20 cellular contexts compared by ENCODE assay signal in the genomic region with DNA sequence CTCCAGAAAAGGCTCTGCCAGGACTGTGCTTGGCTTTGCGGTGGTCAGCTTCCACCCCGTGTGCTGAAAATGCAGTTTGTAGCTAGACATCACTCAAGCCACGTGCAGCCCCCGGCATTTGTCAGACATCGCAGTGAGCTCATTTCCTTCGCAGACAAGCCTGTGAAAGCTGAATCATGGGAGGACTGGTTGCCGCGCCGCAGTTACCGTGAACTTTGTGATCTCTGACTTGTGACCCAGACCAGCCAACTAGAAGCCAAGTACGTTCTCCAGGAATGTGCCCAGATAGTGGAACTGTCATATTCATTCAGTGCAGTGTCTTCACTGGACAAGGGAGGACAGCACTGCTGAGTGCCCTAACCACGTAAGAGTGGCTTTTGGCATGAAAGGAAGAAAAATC. TPM values are rescaled to one million over a fixed set of nuclear protein-coding genes. Genes with fewer than 3 reads are reported as not detected.
DNase-seq lines count a peak whose midpoint lies in the region; ATAC-seq and TF ChIP-seq lines count a peak whose summit lies in the region.
"Had no signal": no experiment of that assay in that cellular context is flagged by ENCODE, and none has a peak within 500 bp of the region (broad histone marks: within the 10 kb centered on the region; RNA-seq: fewer than 3 reads in every experiment).

No MANE protein-coding gene starts in this region.

- H3K27ac Mint-ChIP-seq in glutamatergic neuron (ENCODE audit: unreplicated experiment), result no peak overlapping the region
- H3K27ac Mint-ChIP-seq: activated T-helper 2 cell treated with anti-CD3 and anti-CD28 coated beads, Interferon-gamma antibody, Interleukin-2, Interleukin-4, amounts not matched to agents 10 μg/mL and 5 μg/mL and 100 μg/mL, durations not matched to agents 14 hours and 24 hours and 36 hours; effector memory CD8-positive, alpha-beta T cell; stimulated activated effector memory CD8-positive, alpha-beta T cell treated with anti-CD3 and anti-CD28 coated beads, Interleukin-12 subunit alpha, Interleukin-12 subunit beta, amount 100 ng/mL, for 72 hours had no signal

- DNase-seq in HT1080 (ENCODE audit: low read depth) (peak; percentile 44), astrocyte of the spinal cord (ENCODE audit: low read depth, low spot score) (peak; percentile 27), glomerular endothelial cell (ENCODE audit: extremely low read depth, low read depth, low spot score) (peak; percentile 31), pulmonary artery endothelial cell (ENCODE audit: low read depth, low spot score) (peak; percentile 79), glutamatergic neuron (no peak), posterior cingulate gyrus (no peak)
- DNase-seq: DMS79 treated with DMSO at 0.1 percent for 48 hours; effector memory CD8-positive, alpha-beta T cell; KG1; kidney glomerular epithelial cell; NCI-H1092; NCI-H2029 treated with DMSO at 0.1 percent for 48 hours; NCI-H524; T-helper 9 cell; tibial artery had no signal

- no peaks in the 10 kb centered on the region for H3K4me1 Mint-ChIP-seq in glutamatergic neuron (ENCODE audit: low read depth, unreplicated experiment)

- H3K36me3 Mint-ChIP-seq in glutamatergic neuron (ENCODE audit: unreplicated experiment), result no peaks in the 10 kb centered on the region

- peaks cover 3% of the 10 kb centered on the region for H3K27me3 Mint-ChIP-seq in glutamatergic neuron (ENCODE audit: unreplicated experiment)
- H3K27me3 Mint-ChIP-seq: central memory CD8-positive, alpha-beta T cell; effector memory CD8-positive, alpha-beta T cell had no signal

- TF ChIP-seq CTCF in astrocyte of the spinal cord (IDR thresholded peaks at IDR 0.05; ENCODE audit: low read depth, low read length) (no peak), glutamatergic neuron (IDR thresholded peaks at IDR 0.05; ENCODE audit: partially characterized antibody, unreplicated experiment) (no peak)

- no peaks in the 10 kb centered on the region for H3K9me3 Mint-ChIP-seq in glutamatergic neuron (ENCODE audit: unreplicated experiment)
- H3K9me3 Mint-ChIP-seq: activated T-helper 2 cell treated with anti-CD3 and anti-CD28 coated beads, Interferon-gamma antibody, Interleukin-2, Interleukin-4, amounts not matched to agents 10 μg/mL and 5 μg/mL and 100 μg/mL, durations not matched to agents 14 hours and 24 hours and 36 hours; central memory CD8-positive, alpha-beta T cell; effector memory CD8-positive, alpha-beta T cell; stimulated activated effector memory CD8-positive, alpha-beta T cell treated with anti-CD3 and anti-CD28 coated beads, Interleukin-12 subunit alpha, Interleukin-12 subunit beta, amount 100 ng/mL, for 72 hours had no signal

- no peak for ATAC-seq in HG03280 (IDR thresholded peaks at IDR 0.05; ENCODE audit: unreplicated experiment)
- ATAC-seq in HG03469 (IDR thresholded peaks at IDR 0.05; ENCODE audit: unreplicated experiment), result no peak
- ATAC-seq: effector memory CD8-positive, alpha-beta T cell; stimulated activated effector memory CD8-positive, alpha-beta T cell treated with anti-CD3 and anti-CD28 coated beads, Interleukin-12 subunit alpha, Interleukin-12 subunit beta, amount 100 ng/mL, for 72 hours had no signal

- no peak overlapping the region for H3K4me3 ChIP-seq in astrocyte of the spinal cord (ENCODE audit: low read depth, low read length)
- H3K4me3 ChIP-seq: tibial artery had no signal

- intact Hi-C loops in posterior cingulate gyrus (cut with DNase I), result loop anchor here (10.0 kb wide), 3 partner anchors 103 to 283 kb away; no protein-coding TSS in a partner anchor

- in situ Hi-C loops in astrocyte of the spinal cord (cut with HindIII; ENCODE audit: low sequenced_read_pairs), result no loop called here

- no peak overlapping the region for H3K4me3 Mint-ChIP-seq in glutamatergic neuron (ENCODE audit: unreplicated experiment)
- H3K4me3 Mint-ChIP-seq: central memory CD8-positive, alpha-beta T cell; effector memory CD8-positive, alpha-beta T cell; stimulated activated effector memory CD8-positive, alpha-beta T cell treated with anti-CD3 and anti-CD28 coated beads, Interleukin-12 subunit alpha, Interleukin-12 subunit beta, amount 100 ng/mL, for 72 hours had no signal

RNA-seq across cellular contexts. Expression of a gene that starts 58.1 kb away (rescaled TPM):
- total RNA-seq in HT1080 (2014; rRNA removed; shearing (Covaris generic)), result 36.6 and 37.0 TPM in 2 replicates
- 68.9 and 69.3 TPM in 2 replicates for polyA plus RNA-seq in HT1080 (2015; cell fraction: cytosol; rRNA removed)
- 35.0 and 49.4 TPM in 2 replicates for polyA plus RNA-seq in HT1080 (2015; cell fraction: nucleus; rRNA removed)
- total RNA-seq in glomerular endothelial cell (44.1 and 50.6 TPM in 2 replicates), pulmonary artery endothelial cell (49.8 and 74.5 TPM in 2 replicates), glutamatergic neuron (ENCODE audit: unreplicated experiment) (12.4 TPM)

Comparison
In these comparisons a context has a peak if more than half of its experiments do, and no peak if none do; other contexts are left out.
1. DNase-seq: peak in HT1080 (single experiment), astrocyte of the spinal cord (single experiment), glomerular endothelial cell (single experiment) and pulmonary artery endothelial cell (single experiment); none in glutamatergic neuron (single experiment) and posterior cingulate gyrus (0 of 10).